1 cellular context compared by ENCODE assay signal in the genomic region with DNA sequence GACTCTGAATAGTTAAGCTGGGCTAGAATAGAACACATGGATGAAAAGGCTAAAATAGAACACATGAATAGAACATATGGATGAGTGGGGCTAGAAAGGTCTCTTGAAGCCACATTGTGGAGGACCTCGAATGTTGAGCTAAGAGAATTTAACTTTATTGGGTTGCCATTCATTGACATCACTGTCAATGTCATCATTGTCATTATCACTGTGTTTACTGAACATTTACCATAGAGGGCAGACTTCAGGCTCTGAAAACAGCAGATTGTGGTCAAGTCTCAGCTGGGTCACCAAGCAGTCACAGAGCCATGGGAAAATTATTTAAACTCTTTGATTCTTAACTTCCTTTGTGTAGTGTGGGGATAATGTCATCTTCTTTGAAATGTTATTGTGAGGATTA.
TF ChIP-seq lines count a peak whose summit lies in the region.

No MANE protein-coding gene starts in this region.

TF ChIP-seq in GM23338, 12 proteins besides CTCF, POLR2A, EP300 and RAD21 (continued from another document):
- TF ChIP-seq NANOG (IDR thresholded peaks at IDR 0.05; ENCODE audit: borderline replicate concordance) = no peak
- TF ChIP-seq, protein P1, sequence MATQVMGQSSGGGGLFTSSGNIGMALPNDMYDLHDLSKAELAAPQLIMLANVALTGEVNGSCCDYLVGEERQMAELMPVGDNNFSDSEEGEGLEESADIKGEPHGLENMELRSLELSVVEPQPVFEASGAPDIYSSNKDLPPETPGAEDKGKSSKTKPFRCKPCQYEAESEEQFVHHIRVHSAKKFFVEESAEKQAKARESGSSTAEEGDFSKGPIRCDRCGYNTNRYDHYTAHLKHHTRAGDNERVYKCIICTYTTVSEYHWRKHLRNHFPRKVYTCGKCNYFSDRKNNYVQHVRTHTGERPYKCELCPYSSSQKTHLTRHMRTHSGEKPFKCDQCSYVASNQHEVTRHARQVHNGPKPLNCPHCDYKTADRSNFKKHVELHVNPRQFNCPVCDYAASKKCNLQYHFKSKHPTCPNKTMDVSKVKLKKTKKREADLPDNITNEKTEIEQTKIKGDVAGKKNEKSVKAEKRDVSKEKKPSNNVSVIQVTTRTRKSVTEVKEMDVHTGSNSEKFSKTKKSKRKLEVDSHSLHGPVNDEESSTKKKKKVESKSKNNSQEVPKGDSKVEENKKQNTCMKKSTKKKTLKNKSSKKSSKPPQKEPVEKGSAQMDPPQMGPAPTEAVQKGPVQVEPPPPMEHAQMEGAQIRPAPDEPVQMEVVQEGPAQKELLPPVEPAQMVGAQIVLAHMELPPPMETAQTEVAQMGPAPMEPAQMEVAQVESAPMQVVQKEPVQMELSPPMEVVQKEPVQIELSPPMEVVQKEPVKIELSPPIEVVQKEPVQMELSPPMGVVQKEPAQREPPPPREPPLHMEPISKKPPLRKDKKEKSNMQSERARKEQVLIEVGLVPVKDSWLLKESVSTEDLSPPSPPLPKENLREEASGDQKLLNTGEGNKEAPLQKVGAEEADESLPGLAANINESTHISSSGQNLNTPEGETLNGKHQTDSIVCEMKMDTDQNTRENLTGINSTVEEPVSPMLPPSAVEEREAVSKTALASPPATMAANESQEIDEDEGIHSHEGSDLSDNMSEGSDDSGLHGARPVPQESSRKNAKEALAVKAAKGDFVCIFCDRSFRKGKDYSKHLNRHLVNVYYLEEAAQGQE (IDR thresholded peaks at IDR 0.05; ENCODE audit: unreplicated experiment) = no peak
- TF ChIP-seq EZH2phosphoT487 (IDR thresholded peaks at IDR 0.05; ENCODE audit: unreplicated experiment) = no peak
- TF ChIP-seq JUNB (IDR thresholded peaks at IDR 0.05; ENCODE audit: unreplicated experiment) = no peak
- no peak for TF ChIP-seq ZNF462 (CRISPR knock-in tag; IDR thresholded peaks at IDR 0.05)
- TF ChIP-seq ZNF331 (CRISPR knock-in tag; IDR thresholded peaks at IDR 0.05; ENCODE audit: low read depth) = no peak
TF ChIP-seq in GM23338: peak in this region for 0.
